In genomic region chr19:12681074-12681987, GRCh38 we compare ENCODE assay signal across 8 cellular contexts. TPM values are rescaled to one million over a fixed set of nuclear protein-coding genes. Genes with fewer than 3 reads are reported as not detected.
DNase-seq lines count a peak whose midpoint lies in the region; ATAC-seq, FAIRE-seq and TF ChIP-seq lines count a peak whose summit lies in the region.

Gene DHPS (minus strand): TSS chr19:12681880. CDS start chr19:12681766, 114 bp downstream.

- peak within 1 kb of the TSS; percentile 93 for H3K27ac ChIP-seq in angular gyrus (ENCODE audit: low read depth, low read length)
- H3K27ac ChIP-seq in right atrium auricular region = peak within 1 kb of the TSS; percentile 90 to 96
- peak within 1 kb of the TSS; percentile 96 for H3K27ac ChIP-seq in psoas muscle

- no peaks in the 10 kb centered on the region for H3K9me3 ChIP-seq in right atrium auricular region
- no peaks in the 10 kb centered on the region for H3K9me3 ChIP-seq in psoas muscle

- H3K4me1 ChIP-seq in right atrium auricular region (peaks cover 0 to 10% of the 10 kb centered on the region in 2 donors), psoas muscle (peaks cover 3% of the 10 kb centered on the region)

- TF ChIP-seq CTCF in GM13977 (IDR thresholded peaks at IDR 0.05; ENCODE audit: extremely low read depth, insufficient read depth, missing control alignments) (no peak), right atrium auricular region (IDR thresholded peaks at IDR 0.05) (no peak), psoas muscle (IDR thresholded peaks at IDR 0.05) (no peak)

- FAIRE-seq in urothelium cell line (lab: Jason Lieb, UNC) = no peak

- in situ Hi-C loops in GM13977 (cut with MboI; ENCODE audit: low pct_unique_long_range_greater_than_20kb, low sequenced_read_pairs, unreplicated experiment) = no loop called here

- WGBS in psoas muscle, 3 donors = 0% methylated on average over 68 of the region's 68 CpGs

- ATAC-seq in HG02885 (IDR thresholded peaks at IDR 0.05; ENCODE audit: poor library complexity, unreplicated experiment) (peak; percentile 83), psoas muscle (peak; percentile 91 to 94 (median 91))

- DNase-seq in GM13977 (ENCODE audit: low spot score) (peak; percentile 95), NCI-H187 (lab: John Stamatoyannopoulos, UW) (peak; percentile 78 to 93), T-helper 2 cell (peak; percentile 64 to 99 (median 87)), right atrium auricular region (ENCODE audit: low spot score) (peak; percentile 92), psoas muscle (peak; percentile 90 to 96), urothelium cell line (ENCODE audit: low spot score) (peak; percentile 85)

- peak within 1 kb of the TSS; percentile 86 to 89 for H3K4me3 ChIP-seq in right atrium auricular region
- H3K4me3 ChIP-seq in psoas muscle = peak within 1 kb of the TSS; percentile 76

- H3K27me3 ChIP-seq in right atrium auricular region (no peaks in the 10 kb centered on the region), psoas muscle (ENCODE audit: insufficient read depth in 3 of 3, low read length in 2 of 3) (no peaks in the 10 kb centered on the region)

- H3K36me3 ChIP-seq in right atrium auricular region = peaks cover 35% of the 10 kb centered on the region
- H3K36me3 ChIP-seq in psoas muscle (ENCODE audit: insufficient read depth in 1 of 2, low read depth in 1 of 2) = peaks cover 5 to 39% of the 10 kb centered on the region in 2 donors

- intact Hi-C loops in psoas muscle (cut with DNase I) = loop anchor here in 1 of 2 donors (5.0 kb wide), 1 partner anchor 41 kb away; the partner anchor contains the start of gene TNPO2

RNA-seq across cellular contexts. Expression of gene DHPS, which starts in this region (rescaled TPM):
- 10 to 100 TPM; 59.8 to 60.1 TPM for total RNA-seq in right atrium auricular region
- 10 to 100 TPM; 75.6 to 86.7 (median 82.9) TPM for total RNA-seq in psoas muscle
- 10 to 100 TPM; 70.0 to 84.2 (median 83.8) TPM for polyA plus RNA-seq in psoas muscle

Comparison
In these comparisons a context has a peak if more than half of its experiments do, and no peak if none do; other contexts are left out.
1. Peak in every context shown above with its lines: DNase-seq, ATAC-seq, H3K4me3 ChIP-seq and H3K27ac ChIP-seq.